Comparison of ENCODE assay signal across 8 cellular contexts in genomic region chr15:69523010-69524001, GRCh38.
DNase-seq lines count a peak whose midpoint lies in the region; ATAC-seq, FAIRE-seq and TF ChIP-seq lines count a peak whose summit lies in the region.

No MANE protein-coding gene starts in this region.

- ATAC-seq in pancreas, result peak; percentile 80 to 97 (median 93)
- ATAC-seq in GM18873 (IDR thresholded peaks at IDR 0.05; ENCODE audit: low FRiP score, unreplicated experiment), result no peak

- no peaks in the 10 kb centered on the region for H3K4me1 ChIP-seq in pancreas
- H3K4me1 ChIP-seq in transverse colon, result peaks cover 0 to 22% (median 18%) of the 10 kb centered on the region in 4 donors

- TF ChIP-seq POLR2A in transverse colon (IDR thresholded peaks at IDR 0.05), result no peak

- TF ChIP-seq CTCF in LNCaP clone FGC (IDR thresholded peaks at IDR 0.05; ENCODE audit: control insufficient read depth, extremely low read depth, insufficient read depth), result peak; percentile 71
- TF ChIP-seq CTCF in pancreas (IDR thresholded peaks at IDR 0.05), result peak; percentile 49 to 66 (median 56)
- TF ChIP-seq CTCF in transverse colon (IDR thresholded peaks at IDR 0.05), result peak; percentile 60 to 76 (median 69)

- no peaks in the 10 kb centered on the region for H3K9me3 ChIP-seq in pancreas
- no peaks in the 10 kb centered on the region for H3K9me3 ChIP-seq in transverse colon

- H3K36me3 ChIP-seq in pancreas, result no peaks in the 10 kb centered on the region
- no peaks in the 10 kb centered on the region for H3K36me3 ChIP-seq in transverse colon

- no peak for TF ChIP-seq EP300 in transverse colon (IDR thresholded peaks at IDR 0.05; ENCODE audit: low read depth)

- DNase-seq in DMS79 treated with DMSO at 0.1 percent for 48 hours (lab: John Stamatoyannopoulos, UW) (peak; percentile 20), LNCaP clone FGC (ENCODE audit: low read depth) (peak; percentile 41), SIG-M5 (lab: John Stamatoyannopoulos, UW) (peak; percentile 5), foreskin melanocyte (peak; percentile 37), pancreas (peak; percentile 66 to 90 (median 80)), transverse colon (peak; percentile 84)
- peak; percentile 58 for DNase-seq in activated T-helper 9 cell treated with anti-CD3 and anti-CD28 coated beads, Interleukin-2, amount 50 U/mL, for 16 hours (ENCODE audit: low read depth)

- FAIRE-seq in pancreas (lab: Jason Lieb, UNC), result no peak

- H3K27ac ChIP-seq in pancreas (no peak overlapping the region), transverse colon (peak overlapping the region in 3 of 4 donors; percentile 30 to 42 (median 36))

- intact Hi-C loops in pancreas (cut with DNase I), result loop anchor here in 1 of 3 donors (10.0 kb wide), 1 partner anchor 371 kb away; no protein-coding TSS in a partner anchor
- intact Hi-C loops in transverse colon (cut with DNase I; ENCODE audit: low total_unique reads), result no loop called here

- H3K27me3 ChIP-seq in pancreas, result no peaks in the 10 kb centered on the region
- no peaks in the 10 kb centered on the region for H3K27me3 ChIP-seq in transverse colon

- in situ Hi-C loops in transverse colon (cut with MboI; ENCODE audit: low pct_ligation_motif_present in 1 of 4, low pct_unique_long_range_greater_than_20kb in 1 of 4, low sequenced_read_pairs in 3 of 4), result no loop called here

- H3K4me3 ChIP-seq in LNCaP clone FGC (ENCODE audit: low read depth, low read length) (no peak overlapping the region), pancreas (no peak overlapping the region), transverse colon (no peak overlapping the region)

- WGBS in pancreas, 2 donors, result 70 to 71% methylated on average over 5 of the region's 5 CpGs
- WGBS in transverse colon (ENCODE audit: low coverage in 1 of 2), 2 donors, result 58 to 71% methylated on average over 3 to 5 of the region's 5 CpGs

Comparison
In these comparisons a context has a peak if more than half of its experiments do, and no peak if none do; other contexts are left out.
1. DNase-seq: peak in every context shown above with its lines; median percentile 84 in transverse colon; 80 in pancreas; 58 in activated T-helper 9 cell treated with anti-CD3 and anti-CD28 coated beads, Interleukin-2, amount 50 U/mL, for 16 hours; 41 in LNCaP clone FGC; 37 in foreskin melanocyte; 20 in DMS79 treated with DMSO at 0.1 percent for 48 hours; 5 in SIG-M5.
2. H3K27ac ChIP-seq: peak in transverse colon (3 of 4); none in pancreas (0 of 4).
3. Peak in every context shown above with its lines, with median percentiles within 50 percentile points of each other: CTCF ChIP-seq.